Comparison of ENCODE assay signal across 8 cellular contexts in the genomic region with DNA sequence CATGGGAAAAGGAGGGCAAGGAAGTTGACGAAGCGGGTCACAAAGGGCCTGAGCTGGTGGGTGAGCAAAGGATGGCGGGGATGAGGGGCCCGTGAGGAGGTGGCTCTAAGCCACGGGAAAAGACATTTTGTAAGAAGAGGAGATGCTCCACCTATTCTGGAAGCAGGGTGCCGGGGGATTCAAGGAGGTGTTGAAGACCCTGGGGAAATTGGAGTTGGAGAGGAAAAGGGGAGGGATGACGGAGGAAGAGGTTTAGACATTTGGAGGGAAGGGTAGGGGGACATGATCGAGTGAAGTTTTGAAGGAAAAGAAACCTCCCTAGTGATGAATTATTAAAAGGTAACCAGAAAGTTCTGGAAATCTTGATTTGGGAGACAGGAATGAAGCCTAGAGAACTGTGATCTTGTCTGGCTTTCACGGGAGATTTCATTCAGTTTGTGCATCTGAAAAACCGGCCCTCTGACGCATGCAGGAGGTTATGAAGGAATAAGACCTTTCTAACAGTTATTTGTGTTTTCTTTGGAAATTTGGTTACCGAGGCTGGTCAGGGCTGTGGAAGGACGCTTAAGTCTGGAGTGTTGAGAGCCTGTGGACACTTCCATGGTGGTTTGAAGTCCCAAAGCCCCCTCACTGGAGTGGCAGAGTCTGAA. TPM values are rescaled to one million over a fixed set of nuclear protein-coding genes. Genes with fewer than 3 reads are reported as not detected.
A peak's percentile ranks its signal among the peaks of the same experiment; 100 is the strongest.
DNase-seq lines count a peak whose midpoint lies in the region; ATAC-seq and TF ChIP-seq lines count a peak whose summit lies in the region.

No MANE protein-coding gene starts in this region.

- DNase-seq in DND-41 = no peak
- DNase-seq in SJSA1 (ENCODE audit: low read depth in 1 of 2, low spot score in 2 of 2) = no peak
- no peak for DNase-seq in fibroblast of pulmonary artery (ENCODE audit: low read depth)
- DNase-seq in NCI-H1105 treated with DMSO at 0.1 percent for 48 hours (lab: John Stamatoyannopoulos, UW) = no peak

- no peaks in the 10 kb centered on the region for H3K9me3 ChIP-seq in DND-41 (ENCODE audit: insufficient read depth, low read length, severe bottlenecking)
- peaks cover 6% of the 10 kb centered on the region; the same call in 1 of the 2 replicates for H3K9me3 ChIP-seq in SJSA1 (replicated peaks)

- H2AFZ ChIP-seq in DND-41 (ENCODE audit: low read depth, low read length) = peak overlapping the region; percentile 69

- peaks cover 32% of the 10 kb centered on the region for H3K27me3 ChIP-seq in DND-41 (ENCODE audit: insufficient read depth, low read length, poor library complexity)
- H3K27me3 ChIP-seq in SJSA1 (replicated peaks) = peaks cover 3% of the 10 kb centered on the region; the same call in 1 of the 2 replicates
- H3K27me3 ChIP-seq in rectal smooth muscle tissue (ENCODE audit: control insufficient read depth, insufficient read depth, low read length) = no peaks in the 10 kb centered on the region

- H3K4me2 ChIP-seq in DND-41 (ENCODE audit: insufficient read depth, low read length) = peak overlapping the region; percentile 94

- TF ChIP-seq CTCF in DND-41 (IDR thresholded peaks at IDR 0.05; ENCODE audit: borderline replicate concordance, extremely low read depth, low read length, poor library complexity, severe bottlenecking) (no peak), fibroblast of pulmonary artery (IDR thresholded peaks at IDR 0.05; ENCODE audit: low read length, missing control alignments) (no peak)

- ATAC-seq in DND-41 (ENCODE audit: insufficient read depth, low read depth) (no peak), GM19397 (IDR thresholded peaks at IDR 0.05; ENCODE audit: unreplicated experiment) (no peak), HG02678 (IDR thresholded peaks at IDR 0.05; ENCODE audit: unreplicated experiment) (no peak), GM18868 (IDR thresholded peaks at IDR 0.05; ENCODE audit: unreplicated experiment) (no peak)

- peaks cover 27% of the 10 kb centered on the region for H3K4me1 ChIP-seq in DND-41 (ENCODE audit: insufficient read depth, low read length)
- H3K4me1 ChIP-seq in SJSA1 (replicated peaks) = peaks cover 11% of the 10 kb centered on the region
- no peaks in the 10 kb centered on the region for H3K4me1 ChIP-seq in rectal smooth muscle tissue (ENCODE audit: control insufficient read depth, insufficient read depth, low read length)

- H3K27ac ChIP-seq in DND-41 (ENCODE audit: low read length) = no peak overlapping the region
- H3K27ac ChIP-seq in SJSA1 = no peak overlapping the region
- H3K27ac ChIP-seq in rectal smooth muscle tissue (ENCODE audit: low read depth, low read length) = no peak overlapping the region

- no peaks in the 10 kb centered on the region; the same call in 1 of the 2 replicates for H3K36me3 ChIP-seq in DND-41 (ENCODE audit: insufficient read depth, low read length)
- peaks cover 4% of the 10 kb centered on the region; the same call in 1 of the 2 replicates for H3K36me3 ChIP-seq in SJSA1
- no peaks in the 10 kb centered on the region for H3K36me3 ChIP-seq in rectal smooth muscle tissue (ENCODE audit: control insufficient read depth, insufficient read depth, low read length)

- H3K9ac ChIP-seq in DND-41 (ENCODE audit: low read depth, low read length) = peak overlapping the region; percentile 73
- H3K9ac ChIP-seq in rectal smooth muscle tissue (ENCODE audit: low read length) = no peak overlapping the region

- no peaks in the 10 kb centered on the region; the same call in none of the 2 replicates for H3K79me2 ChIP-seq in DND-41 (ENCODE audit: insufficient read depth, low read length)

- peak overlapping the region; percentile 70 to 75; a peak in 3 of 4 replicates for H3K4me3 ChIP-seq in DND-41 (ENCODE audit: low read depth in 1 of 2, low read length in 2 of 2)
- H3K4me3 ChIP-seq in SJSA1 = peak overlapping the region; percentile 78
- H3K4me3 ChIP-seq in fibroblast of pulmonary artery (replicated peaks; ENCODE audit: low read depth, low read length) = peak overlapping the region; percentile 64
- H3K4me3 ChIP-seq in rectal smooth muscle tissue (ENCODE audit: low read length) = peak overlapping the region; percentile 70

- peaks cover 15% of the 10 kb centered on the region; the same call in 1 of the 2 replicates for H4K20me1 ChIP-seq in DND-41 (ENCODE audit: insufficient read depth, low read length)

RNA-seq across cellular contexts. Expression of a gene that starts 1.4 kb away (rescaled TPM):
- total RNA-seq in SJSA1 (2014; rRNA removed; shearing (Covaris generic)) = 11.5 and 14.3 TPM in 2 replicates

RNA-seq across cellular contexts. Expression of a gene that starts 35.0 kb away (rescaled TPM):
- 6.6 and 10.3 TPM in 2 replicates for total RNA-seq in SJSA1 (2014; rRNA removed; shearing (Covaris generic))

RNA-seq across cellular contexts. Expression of a gene that starts 45.3 kb away (rescaled TPM):
- 0.19 and 0.82 TPM in 2 replicates for total RNA-seq in SJSA1 (2014; rRNA removed; shearing (Covaris generic))
